Comparison of ENCODE assay signal across 2 cellular contexts in genomic region chr1:9179450-9179849, GRCh38.
TF ChIP-seq lines count a peak whose summit lies in the region.

No MANE protein-coding gene starts in this region.

TF ChIP-seq in SK-N-SH, 30 proteins besides CTCF, POLR2A, EP300 and RAD21 (continued from another document):
- TF ChIP-seq PBX3 (IDR thresholded peaks at IDR 0.05) (no peak), NRF1 (IDR thresholded peaks at IDR 0.05; ENCODE audit: low read depth, low read length) (no peak), RCOR1 (IDR thresholded peaks at IDR 0.05; ENCODE audit: low read length) (no peak), JUND (IDR thresholded peaks at IDR 0.05) (no peak), MEF2A (IDR thresholded peaks at IDR 0.05; ENCODE audit: borderline replicate concordance, low read depth) (no peak), RXRA (IDR thresholded peaks at IDR 0.05; ENCODE audit: borderline replicate concordance, low read depth) (no peak), GABPA (IDR thresholded peaks at IDR 0.05; ENCODE audit: low read depth) (no peak), CHD2 (IDR thresholded peaks at IDR 0.05; ENCODE audit: low read length, partially characterized antibody) (no peak), ELF1 (IDR thresholded peaks at IDR 0.05) (no peak)

TF ChIP-seq in SK-N-SH treated with all-trans-retinoic acid at 6 μM for 48 hours, 23 proteins besides CTCF, POLR2A, EP300 and RAD21 (continued from another document):
- TF ChIP-seq, protein P1, sequence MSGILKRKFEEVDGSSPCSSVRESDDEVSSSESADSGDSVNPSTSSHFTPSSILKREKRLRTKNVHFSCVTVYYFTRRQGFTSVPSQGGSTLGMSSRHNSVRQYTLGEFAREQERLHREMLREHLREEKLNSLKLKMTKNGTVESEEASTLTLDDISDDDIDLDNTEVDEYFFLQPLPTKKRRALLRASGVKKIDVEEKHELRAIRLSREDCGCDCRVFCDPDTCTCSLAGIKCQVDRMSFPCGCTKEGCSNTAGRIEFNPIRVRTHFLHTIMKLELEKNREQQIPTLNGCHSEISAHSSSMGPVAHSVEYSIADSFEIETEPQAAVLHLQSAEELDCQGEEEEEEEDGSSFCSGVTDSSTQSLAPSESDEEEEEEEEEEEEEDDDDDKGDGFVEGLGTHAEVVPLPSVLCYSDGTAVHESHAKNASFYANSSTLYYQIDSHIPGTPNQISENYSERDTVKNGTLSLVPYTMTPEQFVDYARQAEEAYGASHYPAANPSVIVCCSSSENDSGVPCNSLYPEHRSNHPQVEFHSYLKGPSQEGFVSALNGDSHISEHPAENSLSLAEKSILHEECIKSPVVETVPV (CRISPR knock-in tag; IDR thresholded peaks at IDR 0.05): no peak
- TF ChIP-seq BACH2 (CRISPR knock-in tag; IDR thresholded peaks at IDR 0.05; ENCODE audit: borderline replicate concordance) (no peak), ESRRG (CRISPR knock-in tag; IDR thresholded peaks at IDR 0.05) (no peak), CSDC2 (CRISPR knock-in tag; IDR thresholded peaks at IDR 0.05) (no peak), ZFP3 (CRISPR knock-in tag; IDR thresholded peaks at IDR 0.05) (no peak), ZNF70 (CRISPR knock-in tag; IDR thresholded peaks at IDR 0.05) (no peak), ZNF565 (CRISPR knock-in tag; conservative IDR thresholded peaks at IDR 0.05; ENCODE audit: low read depth) (no peak), ISL1 (CRISPR knock-in tag; IDR thresholded peaks at IDR 0.05) (no peak), CREB5 (CRISPR knock-in tag; IDR thresholded peaks at IDR 0.05; ENCODE audit: low read depth) (no peak)
- TF ChIP-seq, protein P2, sequence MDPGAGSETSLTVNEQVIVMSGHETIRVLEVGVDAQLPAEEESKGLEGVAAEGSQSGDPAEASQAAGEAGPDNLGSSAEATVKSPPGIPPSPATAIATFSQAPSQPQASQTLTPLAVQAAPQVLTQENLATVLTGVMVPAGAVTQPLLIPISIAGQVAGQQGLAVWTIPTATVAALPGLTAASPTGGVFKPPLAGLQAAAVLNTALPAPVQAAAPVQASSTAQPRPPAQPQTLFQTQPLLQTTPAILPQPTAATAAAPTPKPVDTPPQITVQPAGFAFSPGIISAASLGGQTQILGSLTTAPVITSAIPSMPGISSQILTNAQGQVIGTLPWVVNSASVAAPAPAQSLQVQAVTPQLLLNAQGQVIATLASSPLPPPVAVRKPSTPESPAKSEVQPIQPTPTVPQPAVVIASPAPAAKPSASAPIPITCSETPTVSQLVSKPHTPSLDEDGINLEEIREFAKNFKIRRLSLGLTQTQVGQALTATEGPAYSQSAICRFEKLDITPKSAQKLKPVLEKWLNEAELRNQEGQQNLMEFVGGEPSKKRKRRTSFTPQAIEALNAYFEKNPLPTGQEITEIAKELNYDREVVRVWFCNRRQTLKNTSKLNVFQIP (CRISPR knock-in tag; IDR thresholded peaks at IDR 0.05; ENCODE audit: borderline replicate concordance, low read depth): no peak
